Comparison of ENCODE assay signal across 19 cellular contexts in genomic region chr18:13107074-13107473, GRCh38.
DNase-seq lines count a peak whose midpoint lies in the region; ATAC-seq and TF ChIP-seq lines count a peak whose summit lies in the region.
"Had no signal": no experiment of that assay in that cellular context is flagged by ENCODE, and none has a peak within 500 bp of the region (broad histone marks: within the 10 kb centered on the region; RNA-seq: fewer than 3 reads in every experiment).

No MANE protein-coding gene starts in this region.

- no peak for ATAC-seq in heart left ventricle

- 93 to 95% methylated on average over 2 of the region's 2 CpGs for WGBS in GM23248 (ENCODE audit: low coverage in 1 of 2, low lambda C conversion rate in 2 of 2, missing lambda C conversion rate in 2 of 2), 2 experiments
- 96 to 98% (median 97%) methylated on average over 2 of the region's 2 CpGs for WGBS in heart left ventricle, 4 donors

- H3K9me2 ChIP-seq in GM23248 (ENCODE audit: insufficient read depth), result no peaks in the 10 kb centered on the region

- in situ Hi-C loops in GM23248 (cut with MboI), result no loop called here

- TF ChIP-seq CTCF in heart left ventricle (IDR thresholded peaks at IDR 0.05), result no peak

- TF ChIP-seq POLR2A in heart left ventricle (IDR thresholded peaks at IDR 0.05), result no peak

- H3K9me3 ChIP-seq in GM23248 (ENCODE audit: low read depth), result no peaks in the 10 kb centered on the region
- no peaks in the 10 kb centered on the region for H3K9me3 ChIP-seq in heart left ventricle

- no peaks in the 10 kb centered on the region for H3K27me3 ChIP-seq in GM23248 (replicated peaks; ENCODE audit: insufficient read depth)
- no peaks in the 10 kb centered on the region for H3K27me3 ChIP-seq in heart left ventricle

- H3K4me2 ChIP-seq in GM23248 (ENCODE audit: unreplicated experiment), result no peak overlapping the region

- H3K36me3 ChIP-seq in GM23248 (ENCODE audit: low read depth), result peaks cover 29% of the 10 kb centered on the region
- H3K36me3 ChIP-seq in heart left ventricle, result peaks cover 2 to 77% (median 70%) of the 10 kb centered on the region in 9 donors

- DNase-seq in GM23248 (peak; percentile 66), amniotic stem cell (lab: John Stamatoyannopoulos, UW) (peak; percentile 1), fibroblast of peridontal ligament (ENCODE audit: extremely low read depth) (peak; percentile 43), stromal cell of bone marrow (ENCODE audit: low read depth) (peak; percentile 9), NCI-H82 (lab: John Stamatoyannopoulos, UW) (no peak), heart left ventricle (no peak), cortex of kidney (lab: John Stamatoyannopoulos, UW) (no peak)
- DNase-seq: COR-L47, DMS 273 treated with DMSO at 0.1 percent for 48 hours, DND-41, GF-D8, H7, MM.1S, NCI-H1092 treated with DMSO at 0.1 percent for 48 hours, NCI-H146, NCI-H2081, NCI-H2171 treated with DMSO at 0.1 percent for 48 hours, Right ventricle myocardium superior had no signal

- no peaks in the 10 kb centered on the region for H3K79me2 ChIP-seq in GM23248 (ENCODE audit: insufficient read depth)

- H3K4me1 ChIP-seq in GM23248 (ENCODE audit: insufficient read depth) (peaks cover 3% of the 10 kb centered on the region; the same call in 1 of the 2 replicates), heart left ventricle (peaks cover 0 to 9% (median 0%) of the 10 kb centered on the region in 12 donors)

- H3K27ac ChIP-seq in GM23248, result peak overlapping the region; percentile 41
- H3K27ac ChIP-seq in heart left ventricle, result no peak overlapping the region
- H3K27ac ChIP-seq: SK-N-MC had no signal

- intact Hi-C loops in heart left ventricle (cut with DNase I), result loop anchor here in 3 of 10 donors (10.0 kb wide), 2 partner anchors 102 to 518 kb away; no protein-coding TSS in a partner anchor

- H2AFZ ChIP-seq in GM23248, result no peak overlapping the region

- no peak overlapping the region for H3K9ac ChIP-seq in GM23248

- H3K4me3 ChIP-seq in GM23248 (no peak overlapping the region), heart left ventricle (no peak overlapping the region)
- H3K4me3 ChIP-seq: SK-N-MC had no signal

- H3F3A ChIP-seq in GM23248 (ENCODE audit: insufficient read depth), result peaks cover 3% of the 10 kb centered on the region; the same call in 1 of the 2 replicates

- H4K20me1 ChIP-seq in GM23248 (ENCODE audit: insufficient read depth), result no peaks in the 10 kb centered on the region

Comparison
In these comparisons a context has a peak if more than half of its experiments do, and no peak if none do; other contexts are left out.
1. DNase-seq: peak in GM23248 (single experiment), amniotic stem cell (single experiment), fibroblast of peridontal ligament (single experiment) and stromal cell of bone marrow (single experiment); none in NCI-H82 (single experiment), heart left ventricle (0 of 5) and cortex of kidney (single experiment).